8 cellular contexts compared by ENCODE assay signal in the genomic region with DNA sequence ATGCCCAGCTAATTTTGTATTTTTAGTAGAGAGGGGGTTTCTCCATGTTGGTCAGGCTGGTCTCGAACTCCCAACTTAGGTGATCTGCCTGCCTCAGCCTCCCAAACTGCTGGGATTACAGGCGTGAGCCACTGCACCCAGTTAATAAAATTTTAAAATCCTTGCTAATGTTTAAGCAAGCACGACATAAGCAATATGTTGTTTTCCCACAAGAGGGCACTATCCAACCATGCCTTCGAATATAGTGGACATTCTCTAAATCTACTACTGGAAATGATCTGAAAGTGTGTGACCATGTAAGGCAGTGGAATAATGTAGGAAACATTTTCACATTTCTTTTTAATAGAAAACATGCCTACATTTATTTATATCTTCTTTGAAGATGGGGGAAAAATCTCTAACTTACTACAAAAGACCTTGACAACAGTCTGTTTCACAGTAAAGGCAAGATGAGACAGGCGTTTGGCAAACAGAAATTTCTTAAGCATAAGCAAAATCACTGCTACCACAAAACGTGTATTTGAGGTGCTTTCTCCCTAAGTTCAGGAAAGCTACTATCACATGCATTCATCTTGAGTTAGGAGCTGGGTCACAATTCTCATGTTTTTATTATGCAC. TPM values are rescaled to one million over a fixed set of nuclear protein-coding genes. Genes with fewer than 3 reads are reported as not detected.
DNase-seq lines count a peak whose midpoint lies in the region; ATAC-seq, FAIRE-seq and TF ChIP-seq lines count a peak whose summit lies in the region.

No MANE protein-coding gene starts in this region.

- H3K36me3 ChIP-seq in kidney epithelial cell (ENCODE audit: control insufficient read depth, insufficient read depth, low read length): no peaks in the 10 kb centered on the region

- DNase-seq in AML-193 (lab: John Stamatoyannopoulos, UW) (peak; percentile 50 to 63), GM19239 (ENCODE audit: insufficient read length, low spot score) (no peak), NOMO-1 (lab: John Stamatoyannopoulos, UW; ENCODE audit: unreplicated experiment in 2 of 2) (peak; percentile 9 to 48), cardiac fibroblast (ENCODE audit: low read depth in 2 of 2) (peak; percentile 87), kidney epithelial cell (ENCODE audit: low read depth) (peak; percentile 37), islet precursor cell (no peak)
- no peak for DNase-seq in stimulated activated naive CD8-positive, alpha-beta T cell treated with anti-CD3 and anti-CD28 coated beads, Interleukin-15, Interleukin-2, amounts not matched to agents 100 U/mL and 50 U/mL, for 24 hours
- no peak for DNase-seq in activated naive CD4-positive, alpha-beta T cell treated with Interleukin-2 at 50 U/mL for 16 hours

- TF ChIP-seq CTCF in cardiac fibroblast (IDR thresholded peaks at IDR 0.05; ENCODE audit: low read depth, low read length) (peak; percentile 77), kidney epithelial cell (IDR thresholded peaks at IDR 0.05; ENCODE audit: insufficient read depth, low read length, poor library complexity, severe bottlenecking) (peak; percentile 67)

- peak; percentile 44 for ATAC-seq in stimulated activated naive CD8-positive, alpha-beta T cell treated with anti-CD3 and anti-CD28 coated beads, Interleukin-15, Interleukin-2, amounts not matched to agents 100 U/mL and 50 U/mL, for 24 hours

- peak; percentile 74 for FAIRE-seq in GM19239 (lab: Jason Lieb, UNC)

- H3K27me3 ChIP-seq in kidney epithelial cell (ENCODE audit: control insufficient read depth, insufficient read depth, low read length): no peaks in the 10 kb centered on the region

- no peak overlapping the region for H3K4me3 ChIP-seq in cardiac fibroblast (replicated peaks in 1 of 2; ENCODE audit: low read depth in 2 of 2, low read length in 2 of 2)
- no peak overlapping the region for H3K4me3 ChIP-seq in kidney epithelial cell (ENCODE audit: low read depth, low read length)

RNA-seq across cellular contexts. Expression of a gene that starts 38.2 kb away (rescaled TPM):
- total RNA-seq in kidney epithelial cell: 32.1 and 32.3 TPM in 2 replicates

Comparison
In these comparisons a context has a peak if more than half of its experiments do, and no peak if none do; other contexts are left out.
1. DNase-seq: peak in AML-193 (2 of 2), NOMO-1 (2 of 2), cardiac fibroblast (2 of 2) and kidney epithelial cell (single experiment); none in GM19239 (single experiment), stimulated activated naive CD8-positive, alpha-beta T cell treated with anti-CD3 and anti-CD28 coated beads, Interleukin-15, Interleukin-2, amounts not matched to agents 100 U/mL and 50 U/mL, for 24 hours (single experiment), islet precursor cell (single experiment) and activated naive CD4-positive, alpha-beta T cell treated with Interleukin-2 at 50 U/mL for 16 hours (single experiment).